ENCODE assay signal across 1 cellular context in the genomic region with DNA sequence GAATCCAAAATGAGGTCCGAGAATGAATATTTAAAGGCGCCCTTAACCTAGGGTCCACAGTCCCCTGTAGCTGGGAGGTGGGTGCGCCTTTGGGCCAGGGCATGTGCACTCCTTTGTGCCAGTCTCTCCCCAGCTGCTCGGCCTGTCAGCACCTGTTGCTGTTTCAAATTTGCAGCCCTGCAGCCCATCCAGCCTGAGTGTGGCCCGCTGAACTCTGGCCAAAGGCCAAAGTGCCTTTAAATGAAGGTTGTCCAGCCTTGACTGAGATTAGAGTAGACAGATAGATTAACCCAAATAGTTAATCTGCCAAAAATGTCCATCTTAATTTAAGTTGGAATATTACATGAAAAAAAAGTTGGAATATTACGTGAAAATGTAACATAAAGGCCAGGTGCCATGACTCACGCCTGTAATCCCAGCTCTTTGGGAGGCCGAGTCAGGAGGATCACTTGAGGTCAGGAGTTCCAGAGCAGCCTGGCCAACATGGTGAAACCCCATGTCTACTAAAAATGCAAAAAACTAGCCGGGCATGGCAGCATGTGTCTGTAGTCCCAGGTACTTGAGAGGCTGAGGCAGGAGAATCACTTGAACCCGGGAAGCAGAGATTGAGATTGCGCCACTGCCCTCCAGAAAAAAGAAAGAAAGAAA.
TF ChIP-seq lines count a peak whose summit lies in the region.

No MANE protein-coding gene starts in this region.

TF ChIP-seq in HepG2, 621 proteins besides CTCF, POLR2A, EP300 and RAD21 (continued from another document and continues in another):
- TF ChIP-seq ZBTB2 (CRISPR knock-in tag; IDR thresholded peaks at IDR 0.05; ENCODE audit: low read depth) (no peak), ZNF335 (CRISPR knock-in tag; IDR thresholded peaks at IDR 0.05) (no peak), ZFP90 (CRISPR knock-in tag; IDR thresholded peaks at IDR 0.05; ENCODE audit: borderline replicate concordance) (no peak), RBM39 (IDR thresholded peaks at IDR 0.05; ENCODE audit: low read depth, low read length, poor library complexity, severe bottlenecking) (no peak), MIER3 (CRISPR knock-in tag; IDR thresholded peaks at IDR 0.05; ENCODE audit: borderline replicate concordance) (no peak), ZNF766 (CRISPR knock-in tag; IDR thresholded peaks at IDR 0.05; ENCODE audit: borderline replicate concordance) (no peak), ZBTB44 (CRISPR knock-in tag; IDR thresholded peaks at IDR 0.05) (no peak), TCF7L2 (IDR thresholded peaks at IDR 0.05; ENCODE audit: low read depth, low read length) (no peak), ZC3H13 (CRISPR knock-in tag; IDR thresholded peaks at IDR 0.05) (no peak), KDM1A (CRISPR knock-in tag; IDR thresholded peaks at IDR 0.05) (no peak), CENPBD1 (CRISPR knock-in tag; IDR thresholded peaks at IDR 0.05; ENCODE audit: borderline replicate concordance, low read depth) (no peak), ZUFSP (CRISPR knock-in tag; IDR thresholded peaks at IDR 0.05; ENCODE audit: borderline replicate concordance) (no peak), KIAA2018 (CRISPR knock-in tag; IDR thresholded peaks at IDR 0.05; ENCODE audit: borderline replicate concordance) (no peak), ASH2L (IDR thresholded peaks at IDR 0.05; ENCODE audit: insufficient read length, low read depth, low read length) (peak; percentile 12), GFI1 (CRISPR knock-in tag; IDR thresholded peaks at IDR 0.05; ENCODE audit: borderline replicate concordance) (no peak), TFE3 (CRISPR knock-in tag; IDR thresholded peaks at IDR 0.05) (no peak), RNF219 (CRISPR knock-in tag; IDR thresholded peaks at IDR 0.05) (no peak), MAZ (IDR thresholded peaks at IDR 0.05; ENCODE audit: borderline replicate concordance, low read depth, low read length) (no peak), MAZ (CRISPR knock-in tag; IDR thresholded peaks at IDR 0.05; ENCODE audit: low read depth) (no peak), ZNF24 (IDR thresholded peaks at IDR 0.05) (no peak), ZNF317 (CRISPR knock-in tag; IDR thresholded peaks at IDR 0.05) (no peak), CENPX (CRISPR knock-in tag; IDR thresholded peaks at IDR 0.05) (no peak), ZFP1 (CRISPR knock-in tag; IDR thresholded peaks at IDR 0.05) (no peak), ADNP (CRISPR knock-in tag; IDR thresholded peaks at IDR 0.05) (no peak), ZSCAN25 (CRISPR knock-in tag; IDR thresholded peaks at IDR 0.05) (no peak), POGZ (CRISPR knock-in tag; IDR thresholded peaks at IDR 0.05) (0 out of 2 replicates have a peak, but pooled peaks have one; percentile 3)
- TF ChIP-seq, protein P1, sequence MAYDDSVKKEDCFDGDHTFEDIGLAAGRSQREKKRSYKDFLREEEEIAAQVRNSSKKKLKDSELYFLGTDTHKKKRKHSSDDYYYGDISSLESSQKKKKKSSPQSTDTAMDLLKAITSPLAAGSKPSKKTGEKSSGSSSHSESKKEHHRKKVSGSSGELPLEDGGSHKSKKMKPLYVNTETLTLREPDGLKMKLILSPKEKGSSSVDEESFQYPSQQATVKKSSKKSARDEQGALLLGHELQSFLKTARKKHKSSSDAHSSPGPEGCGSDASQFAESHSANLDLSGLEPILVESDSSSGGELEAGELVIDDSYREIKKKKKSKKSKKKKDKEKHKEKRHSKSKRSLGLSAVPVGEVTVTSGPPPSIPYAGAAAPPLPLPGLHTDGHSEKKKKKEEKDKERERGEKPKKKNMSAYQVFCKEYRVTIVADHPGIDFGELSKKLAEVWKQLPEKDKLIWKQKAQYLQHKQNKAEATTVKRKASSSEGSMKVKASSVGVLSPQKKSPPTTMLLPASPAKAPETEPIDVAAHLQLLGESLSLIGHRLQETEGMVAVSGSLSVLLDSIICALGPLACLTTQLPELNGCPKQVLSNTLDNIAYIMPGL (CRISPR knock-in tag; IDR thresholded peaks at IDR 0.05; ENCODE audit: borderline replicate concordance in 1 of 2, low read depth in 1 of 2) = no peak
- TF ChIP-seq, protein P2, sequence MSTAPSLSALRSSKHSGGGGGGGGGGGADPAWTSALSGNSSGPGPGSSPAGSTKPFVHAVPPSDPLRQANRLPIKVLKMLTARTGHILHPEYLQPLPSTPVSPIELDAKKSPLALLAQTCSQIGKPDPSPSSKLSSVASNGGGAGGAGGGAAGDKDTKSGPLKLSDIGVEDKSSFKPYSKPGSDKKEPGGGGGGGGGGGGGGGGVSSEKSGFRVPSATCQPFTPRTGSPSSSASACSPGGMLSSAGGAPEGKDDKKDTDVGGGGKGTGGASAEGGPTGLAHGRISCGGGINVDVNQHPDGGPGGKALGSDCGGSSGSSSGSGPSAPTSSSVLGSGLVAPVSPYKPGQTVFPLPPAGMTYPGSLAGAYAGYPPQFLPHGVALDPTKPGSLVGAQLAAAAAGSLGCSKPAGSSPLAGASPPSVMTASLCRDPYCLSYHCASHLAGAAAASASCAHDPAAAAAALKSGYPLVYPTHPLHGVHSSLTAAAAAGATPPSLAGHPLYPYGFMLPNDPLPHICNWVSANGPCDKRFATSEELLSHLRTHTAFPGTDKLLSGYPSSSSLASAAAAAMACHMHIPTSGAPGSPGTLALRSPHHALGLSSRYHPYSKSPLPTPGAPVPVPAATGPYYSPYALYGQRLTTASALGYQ (CRISPR knock-in tag; IDR thresholded peaks at IDR 0.05) = no peak
- TF ChIP-seq, protein P3, sequence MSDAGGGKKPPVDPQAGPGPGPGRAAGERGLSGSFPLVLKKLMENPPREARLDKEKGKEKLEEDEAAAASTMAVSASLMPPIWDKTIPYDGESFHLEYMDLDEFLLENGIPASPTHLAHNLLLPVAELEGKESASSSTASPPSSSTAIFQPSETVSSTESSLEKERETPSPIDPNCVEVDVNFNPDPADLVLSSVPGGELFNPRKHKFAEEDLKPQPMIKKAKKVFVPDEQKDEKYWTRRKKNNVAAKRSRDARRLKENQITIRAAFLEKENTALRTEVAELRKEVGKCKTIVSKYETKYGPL (CRISPR knock-in tag; IDR thresholded peaks at IDR 0.05) = no peak
